In genomic region chr4:38931125-38931524, GRCh38 we compare ENCODE assay signal across 16 cellular contexts.
DNase-seq lines count a peak whose midpoint lies in the region; ATAC-seq and TF ChIP-seq lines count a peak whose summit lies in the region.
"Had no signal": no experiment of that assay in that cellular context is flagged by ENCODE, and none has a peak within 500 bp of the region (broad histone marks: within the 10 kb centered on the region; RNA-seq: fewer than 3 reads in every experiment).

No MANE protein-coding gene starts in this region.

- H3K4me1 ChIP-seq in IMR-90 (ENCODE audit: control insufficient read depth, insufficient read depth, low read length) (peaks cover under 1% of the 10 kb centered on the region; the same call in 1 of the 2 replicates), esophagus muscularis mucosa (peaks cover 0 to 38% (median 34%) of the 10 kb centered on the region in 4 donors), transverse colon (peaks cover 0 to 8% (median 1%) of the 10 kb centered on the region in 4 donors)
- H3K4me1 ChIP-seq in CD8-positive, alpha-beta T cell (ENCODE audit: insufficient read depth, low read length): no peaks in the 10 kb centered on the region
- H3K4me1 ChIP-seq: Caco-2 had no signal

- H3K9me1 ChIP-seq in IMR-90 (ENCODE audit: insufficient read depth, low read length): 0 out of 2 replicates have a peak, but pooled peaks cover under 1% of the 10 kb centered on the region

- H2BK20ac ChIP-seq in IMR-90 (ENCODE audit: low read depth, low read length): no peak overlapping the region

- no peak overlapping the region for H2BK15ac ChIP-seq in IMR-90 (ENCODE audit: low read depth, low read length)

- H3K4me2 ChIP-seq in IMR-90 (ENCODE audit: low read depth, low read length): no peak overlapping the region

- no peak for ATAC-seq in IMR-90 (ENCODE audit: low read depth)
- no peak for ATAC-seq in CD8-positive, alpha-beta T cell

- H3K27me3 ChIP-seq in IMR-90 (ENCODE audit: control insufficient read depth, insufficient read depth, low read length): no peaks in the 10 kb centered on the region
- no peaks in the 10 kb centered on the region for H3K27me3 ChIP-seq in esophagus muscularis mucosa
- H3K27me3 ChIP-seq in transverse colon: no peaks in the 10 kb centered on the region
- no peaks in the 10 kb centered on the region for H3K27me3 ChIP-seq in CD8-positive, alpha-beta T cell (ENCODE audit: insufficient read depth, low read length)

- H3K14ac ChIP-seq in IMR-90 (replicated peaks; ENCODE audit: low read depth, low read length): no peak overlapping the region

- H3K4ac ChIP-seq in IMR-90 (ENCODE audit: low read depth, low read length): no peak overlapping the region

- no peak for TF ChIP-seq RAD21 in IMR-90 (IDR thresholded peaks at IDR 0.05; ENCODE audit: low read length)

- H4K5ac ChIP-seq in IMR-90 (ENCODE audit: low read depth, low read length): no peak overlapping the region

- 100% methylated on average over 1 of the region's 5 CpGs; no CpG with 5 or more reads in 1 of the 2 experiments for WGBS in IMR-90 (ENCODE audit: extremely low coverage in 2 of 2, insufficient read length in 1 of 2), 2 experiments
- WGBS in esophagus muscularis mucosa: 77% methylated on average over 5 of the region's 5 CpGs
- WGBS in transverse colon (ENCODE audit: low coverage in 1 of 2), 2 donors: 79 to 87% methylated on average over 5 of the region's 5 CpGs

- no peak overlapping the region for H3K23ac ChIP-seq in IMR-90 (ENCODE audit: low read depth, low read length)

- CTCF ChIA-PET in IMR-90 (lab: Yijun Ruan, JAX): no interaction called here
- CTCF ChIA-PET in CD8-positive, alpha-beta T cell (lab: Charles Lee): no interaction called here

- H3K36me3 ChIP-seq in IMR-90 (ENCODE audit: control insufficient read depth, insufficient read depth, low read length) (peaks cover 69% of the 10 kb centered on the region), esophagus muscularis mucosa (peaks cover 49 to 95% (median 67%) of the 10 kb centered on the region in 4 donors), transverse colon (peaks cover 0 to 45% (median 18%) of the 10 kb centered on the region in 4 donors)
- H3K36me3 ChIP-seq in CD8-positive, alpha-beta T cell (ENCODE audit: insufficient read depth, low read length): no peaks in the 10 kb centered on the region

- H3K9me3 ChIP-seq in IMR-90 (ENCODE audit: control insufficient read depth, insufficient read depth, low read length): no peaks in the 10 kb centered on the region
- H3K9me3 ChIP-seq in esophagus muscularis mucosa: no peaks in the 10 kb centered on the region
- no peaks in the 10 kb centered on the region for H3K9me3 ChIP-seq in transverse colon
- no peaks in the 10 kb centered on the region for H3K9me3 ChIP-seq in CD8-positive, alpha-beta T cell (ENCODE audit: low read length)
- H3K9me3 ChIP-seq: Caco-2 had no signal

- no peak overlapping the region for H2AFZ ChIP-seq in IMR-90 (replicated peaks; ENCODE audit: low read length, poor library complexity)

- in situ Hi-C loops in IMR-90 (cut with MboI; ENCODE audit: low sequenced_read_pairs) (loop anchor here (10.0 kb wide), 1 partner anchor 184 kb away; no protein-coding TSS in a partner anchor), transverse colon (cut with MboI; ENCODE audit: low pct_ligation_motif_present in 1 of 4, low pct_unique_long_range_greater_than_20kb in 1 of 4, low sequenced_read_pairs in 3 of 4) (no loop called here)

- H2AK9ac ChIP-seq in IMR-90 (replicated peaks; ENCODE audit: low read depth, low read length, poor library complexity): no peak overlapping the region

- 0 out of 4 replicates have a peak overlapping the region, but pooled peaks of 1 of the 2 experiments have one; percentile 26 for H4K8ac ChIP-seq in IMR-90 (ENCODE audit: low read depth in 2 of 2, low read length in 2 of 2)

- peaks cover 66% of the 10 kb centered on the region for H3K36me3 Mint-ChIP-seq in osteocyte (ENCODE audit: unreplicated experiment)
- H3K36me3 Mint-ChIP-seq in activated naive CD8-positive, alpha-beta T cell treated with anti-CD3 and anti-CD28 coated beads for 36 hours: no peaks in the 10 kb centered on the region
- H3K36me3 Mint-ChIP-seq in CD8-positive, alpha-beta T cell: no peaks in the 10 kb centered on the region

- no peaks in the 10 kb centered on the region for H3K9me3 Mint-ChIP-seq in osteocyte (ENCODE audit: unreplicated experiment)
- H3K9me3 Mint-ChIP-seq in activated naive CD8-positive, alpha-beta T cell treated with anti-CD3 and anti-CD28 coated beads for 36 hours: no peaks in the 10 kb centered on the region
- H3K9me3 Mint-ChIP-seq in CD8-positive, alpha-beta T cell: no peaks in the 10 kb centered on the region
- H3K9me3 Mint-ChIP-seq: CD4-positive, alpha-beta T cell; H9; IgD-negative memory B cell had no signal

- no peak overlapping the region for H3K56ac ChIP-seq in IMR-90 (ENCODE audit: extremely low read depth, insufficient read depth, low read length)

- POLR2A ChIA-PET in IMR-90 (lab: Charles Lee; ENCODE audit: unreplicated experiment): no interaction called here
- POLR2A ChIA-PET in CD8-positive, alpha-beta T cell (lab: Charles Lee): no interaction called here

- TF ChIP-seq CTCF in IMR-90 (conservative IDR thresholded peaks at IDR 0.05; ENCODE audit: low read depth, low read length) (no peak), esophagus muscularis mucosa (IDR thresholded peaks at IDR 0.05) (no peak), osteocyte (IDR thresholded peaks at IDR 0.05) (no peak), transverse colon (IDR thresholded peaks at IDR 0.05) (no peak)
- no peak for TF ChIP-seq CTCF in CD8-positive, alpha-beta T cell (IDR thresholded peaks at IDR 0.05)

- H3K4me1 Mint-ChIP-seq in osteocyte (ENCODE audit: unreplicated experiment): no peaks in the 10 kb centered on the region
- peaks cover 7% of the 10 kb centered on the region for H3K4me1 Mint-ChIP-seq in activated naive CD8-positive, alpha-beta T cell treated with anti-CD3 and anti-CD28 coated beads for 36 hours
- no peaks in the 10 kb centered on the region for H3K4me1 Mint-ChIP-seq in CD8-positive, alpha-beta T cell (ENCODE audit: low read depth)
- H3K4me1 Mint-ChIP-seq: B cell, IgD-negative memory B cell had no signal

- intact Hi-C loops in IMR-90 (cut with micrococcal nuclease): loop anchor here (5.0 kb wide), 1 partner anchor 206 kb away; no protein-coding TSS in a partner anchor
- intact Hi-C loops in esophagus muscularis mucosa (cut with DNase I): no loop called here
- intact Hi-C loops in transverse colon (cut with DNase I; ENCODE audit: low total_unique reads): no loop called here
- intact Hi-C loops in CD8-positive, alpha-beta T cell (cut with DNase I, micrococcal nuclease): no loop called here

- TF ChIP-seq EP300 in esophagus muscularis mucosa (IDR thresholded peaks at IDR 0.05) (no peak), transverse colon (IDR thresholded peaks at IDR 0.05; ENCODE audit: low read depth) (no peak)

- TF ChIP-seq POLR2A in IMR-90 (IDR thresholded peaks at IDR 0.05; ENCODE audit: low read depth, low read length) (no peak), esophagus muscularis mucosa (IDR thresholded peaks at IDR 0.05; ENCODE audit: low read depth) (no peak), transverse colon (IDR thresholded peaks at IDR 0.05) (no peak)

- no peak for DNase-seq in IMR-90
- no peak for DNase-seq in esophagus muscularis mucosa (ENCODE audit: extremely low spot score)
- DNase-seq in osteocyte (ENCODE audit: extremely low spot score, unreplicated experiment): no peak
- no peak for DNase-seq in transverse colon
- no peak for DNase-seq in activated naive CD8-positive, alpha-beta T cell treated with anti-CD3 and anti-CD28 coated beads for 36 hours
- DNase-seq in NCI-H82 treated with DMSO at 0.1 percent for 48 hours (lab: John Stamatoyannopoulos, UW; ENCODE audit: unreplicated experiment): no peak
- DNase-seq in CD8-positive, alpha-beta T cell: no peak
- DNase-seq: ACHN; Caco-2; CD4-positive, alpha-beta T cell; DND-41; GDM1; GOT3; H9 had no signal

- BruUV-seq in IMR-90 (replicated peaks; lab: Mats Ljungman, UMichigan): no TSS peak

- H4K20me1 ChIP-seq in IMR-90 (ENCODE audit: insufficient read depth, low read length): no peaks in the 10 kb centered on the region

- dilution Hi-C loops in IMR-90 (cut with HindIII; ENCODE audit: low sequenced_read_pairs, unreplicated experiment): no loop called here

- H3K4me3 ChIP-seq in IMR-90 (ENCODE audit: insufficient read depth, low read depth, low read length) (no peak overlapping the region), esophagus muscularis mucosa (no peak overlapping the region), transverse colon (no peak overlapping the region)
- H3K4me3 ChIP-seq in CD8-positive, alpha-beta T cell (ENCODE audit: low read depth, low read length): no peak overlapping the region

- H2BK120ac ChIP-seq in IMR-90 (ENCODE audit: low read depth, low read length): no peak overlapping the region

- peak overlapping the region; percentile 2 for H3K27ac Mint-ChIP-seq in osteocyte (ENCODE audit: unreplicated experiment)
- no peak overlapping the region for H3K27ac Mint-ChIP-seq in activated naive CD8-positive, alpha-beta T cell treated with anti-CD3 and anti-CD28 coated beads for 36 hours
- H3K27ac Mint-ChIP-seq in CD8-positive, alpha-beta T cell: no peak overlapping the region
- H3K27ac Mint-ChIP-seq: B cell; CD4-positive, alpha-beta T cell; H9; IgD-negative memory B cell had no signal

- H3K27ac ChIP-seq in IMR-90 (ENCODE audit: insufficient read depth, low read length) (no peak overlapping the region), esophagus muscularis mucosa (replicated peaks in 1 of 4) (peak overlapping the region in 3 of 4 donors; percentile 37 to 69 (median 66)), transverse colon (peak overlapping the region; percentile 41 to 76 (median 58))
- no peak overlapping the region for H3K27ac ChIP-seq in CD8-positive, alpha-beta T cell (ENCODE audit: low read depth, low read length)

- no peak overlapping the region for H4K91ac ChIP-seq in IMR-90 (ENCODE audit: insufficient read depth, low read depth, low read length)

- H3K9ac ChIP-seq in IMR-90 (ENCODE audit: low read depth, low read length): no peak overlapping the region

- no peak overlapping the region for H3K4me3 Mint-ChIP-seq in osteocyte (ENCODE audit: unreplicated experiment)
- H3K4me3 Mint-ChIP-seq in activated naive CD8-positive, alpha-beta T cell treated with anti-CD3 and anti-CD28 coated beads for 36 hours: no peak overlapping the region
- no peak overlapping the region for H3K4me3 Mint-ChIP-seq in CD8-positive, alpha-beta T cell
- H3K4me3 Mint-ChIP-seq: B cell; CD4-positive, alpha-beta T cell; H9; IgD-negative memory B cell had no signal

- no peaks in the 10 kb centered on the region for H3K27me3 Mint-ChIP-seq in osteocyte (ENCODE audit: unreplicated experiment)
- H3K27me3 Mint-ChIP-seq in activated naive CD8-positive, alpha-beta T cell treated with anti-CD3 and anti-CD28 coated beads for 36 hours: no peaks in the 10 kb centered on the region
- no peaks in the 10 kb centered on the region for H3K27me3 Mint-ChIP-seq in CD8-positive, alpha-beta T cell (ENCODE audit: low read depth)
- H3K27me3 Mint-ChIP-seq: B cell; CD4-positive, alpha-beta T cell; IgD-negative memory B cell had no signal

- H2AK5ac ChIP-seq in IMR-90 (ENCODE audit: low read depth, low read length): no peak overlapping the region

- H3K18ac ChIP-seq in IMR-90 (ENCODE audit: low read depth, low read length): no peak overlapping the region

- H2BK5ac ChIP-seq in IMR-90 (ENCODE audit: low read depth, low read length, poor library complexity, severe bottlenecking): peak overlapping the region; percentile 7

- H3K79me1 ChIP-seq in IMR-90 (ENCODE audit: low read depth in 1 of 2, low read length in 2 of 2): peaks cover 27 to 39% of the 10 kb centered on the region in 2 experiments

Comparison
In these comparisons a context has a peak if more than half of its experiments do, and no peak if none do; other contexts are left out.
1. H3K27ac ChIP-seq: peak in esophagus muscularis mucosa (3 of 4) and transverse colon (4 of 4); none in IMR-90 (single experiment) and CD8-positive, alpha-beta T cell (single experiment).